8 cellular contexts compared by ENCODE assay signal in genomic region chr19:54191671-54192453, GRCh38. TPM values are rescaled to one million over a fixed set of nuclear protein-coding genes. Genes with fewer than 3 reads are reported as not detected.
DNase-seq lines count a peak whose midpoint lies in the region; ATAC-seq and TF ChIP-seq lines count a peak whose summit lies in the region.

No MANE protein-coding gene starts in this region.

- no peaks in the 10 kb centered on the region for H3K27me3 Mint-ChIP-seq in activated CD8-positive, alpha-beta memory T cell treated with anti-CD3 and anti-CD28 coated beads, Interleukin-2, amount 10 ng/mL, durations not matched to agents 7 days and 5 days
- no peaks in the 10 kb centered on the region for H3K27me3 Mint-ChIP-seq in activated naive CD8-positive, alpha-beta T cell

- peak overlapping the region; percentile 71 to 82 for H3K4me3 ChIP-seq in tibial artery

- peaks cover 8 to 32% (median 11%) of the 10 kb centered on the region in 3 donors for H3K36me3 ChIP-seq in tibial artery

- peak overlapping the region; percentile 80 for H3K4me3 Mint-ChIP-seq in activated CD8-positive, alpha-beta memory T cell treated with anti-CD3 and anti-CD28 coated beads, Interleukin-2, amount 10 ng/mL, durations not matched to agents 7 days and 5 days
- peak overlapping the region; percentile 89 for H3K4me3 Mint-ChIP-seq in activated naive CD8-positive, alpha-beta T cell

- H3K27ac ChIP-seq in layer of hippocampus (ENCODE audit: low read depth, low read length): peak overlapping the region; percentile 100
- peak overlapping the region; percentile 92 to 97 for H3K27ac ChIP-seq in tibial artery

- H3K9me3 ChIP-seq in tibial artery: no peaks in the 10 kb centered on the region

- ATAC-seq in activated CD8-positive, alpha-beta memory T cell treated with anti-CD3 and anti-CD28 coated beads, Interleukin-2, amount 10 ng/mL, durations not matched to agents 7 days and 5 days: no peak
- no peak for ATAC-seq in GM18867 (IDR thresholded peaks at IDR 0.05; ENCODE audit: unreplicated experiment)

- no peak for DNase-seq in activated CD8-positive, alpha-beta memory T cell treated with anti-CD3 and anti-CD28 coated beads, Interleukin-2, amount 10 ng/mL, durations not matched to agents 7 days and 5 days
- DNase-seq in activated CD8-positive, alpha-beta memory T cell treated with anti-CD3 and anti-CD28 coated beads for 24 hours: no peak
- DNase-seq in tibial artery (no peak), T-helper 9 cell (no peak), LoVo (ENCODE audit: low spot score) (no peak)

- H3K9me3 Mint-ChIP-seq in activated CD8-positive, alpha-beta memory T cell treated with anti-CD3 and anti-CD28 coated beads, Interleukin-2, amount 10 ng/mL, durations not matched to agents 7 days and 5 days (ENCODE audit: low read depth): no peaks in the 10 kb centered on the region
- no peaks in the 10 kb centered on the region for H3K9me3 Mint-ChIP-seq in activated naive CD8-positive, alpha-beta T cell (ENCODE audit: low read depth)

- H3K27ac Mint-ChIP-seq in activated CD8-positive, alpha-beta memory T cell treated with anti-CD3 and anti-CD28 coated beads, Interleukin-2, amount 10 ng/mL, durations not matched to agents 7 days and 5 days: peak overlapping the region; percentile 84
- H3K27ac Mint-ChIP-seq in activated naive CD8-positive, alpha-beta T cell: peak overlapping the region; percentile 83

- peaks cover 4 to 24% (median 19%) of the 10 kb centered on the region in 4 donors for H3K4me1 ChIP-seq in tibial artery

- peaks cover 13% of the 10 kb centered on the region for H3K36me3 Mint-ChIP-seq in activated CD8-positive, alpha-beta memory T cell treated with anti-CD3 and anti-CD28 coated beads, Interleukin-2, amount 10 ng/mL, durations not matched to agents 7 days and 5 days
- H3K36me3 Mint-ChIP-seq in activated naive CD8-positive, alpha-beta T cell: no peaks in the 10 kb centered on the region

- intact Hi-C loops in tibial artery (cut with DNase I; ENCODE audit: low total_unique reads): no loop called here

- no peaks in the 10 kb centered on the region for H3K27me3 ChIP-seq in layer of hippocampus (ENCODE audit: control insufficient read depth, insufficient read depth, low read length)
- H3K27me3 ChIP-seq in tibial artery: no peaks in the 10 kb centered on the region

- no peak for TF ChIP-seq CTCF in tibial artery (IDR thresholded peaks at IDR 0.05)

- CTCF ChIA-PET in activated CD8-positive, alpha-beta memory T cell treated with anti-CD3 and anti-CD28 coated beads, Interleukin-2, amount 10 ng/mL, durations not matched to agents 7 days and 5 days (lab: Charles Lee): interaction anchor here (1.3 to 5.1 kb wide), 3 partner anchors 8 to 32 kb away, joined by 3 to 33 read pairs (median 4); partner anchors contain the start of genes LENG1 and RPS9

- H3K4me1 Mint-ChIP-seq in activated CD8-positive, alpha-beta memory T cell treated with anti-CD3 and anti-CD28 coated beads, Interleukin-2, amount 10 ng/mL, durations not matched to agents 7 days and 5 days: peaks cover 37% of the 10 kb centered on the region
- H3K4me1 Mint-ChIP-seq in activated naive CD8-positive, alpha-beta T cell (ENCODE audit: low read depth): peaks cover 36% of the 10 kb centered on the region

RNA-seq across cellular contexts. Expression of gene TSEN34, which starts 0.8 kb away (rescaled TPM):
- total RNA-seq in activated CD8-positive, alpha-beta memory T cell treated with anti-CD3 and anti-CD28 coated beads, Interleukin-2, amount 10 ng/mL, durations not matched to agents 7 days and 5 days: 10 to 100 TPM; 11.4 to 13.5 TPM

RNA-seq across cellular contexts. Expression of gene MBOAT7, which starts 2.5 kb away (rescaled TPM):
- 10 to 100 TPM; 54.7 to 76.3 TPM for total RNA-seq in activated CD8-positive, alpha-beta memory T cell treated with anti-CD3 and anti-CD28 coated beads, Interleukin-2, amount 10 ng/mL, durations not matched to agents 7 days and 5 days

RNA-seq across cellular contexts. Expression of gene RPS9, which starts 8.8 kb away (rescaled TPM):
- total RNA-seq in activated CD8-positive, alpha-beta memory T cell treated with anti-CD3 and anti-CD28 coated beads, Interleukin-2, amount 10 ng/mL, durations not matched to agents 7 days and 5 days: 1,000 to 10,000 TPM; 1,212 to 1,220 TPM

RNA-seq across cellular contexts. Expression of gene TMC4, which starts 18.9 kb away (rescaled TPM):
- total RNA-seq in activated CD8-positive, alpha-beta memory T cell treated with anti-CD3 and anti-CD28 coated beads, Interleukin-2, amount 10 ng/mL, durations not matched to agents 7 days and 5 days: 1 to 10 TPM in 1 of 2 experiments, under 1 TPM in 1; 0.89 to 1.3 TPM

RNA-seq across cellular contexts. Expression of gene LILRB3, which starts 30.9 kb away (rescaled TPM):
- under 1 TPM in 1 of 2 experiments, not detected in 1; 0.35 TPM for total RNA-seq in activated CD8-positive, alpha-beta memory T cell treated with anti-CD3 and anti-CD28 coated beads, Interleukin-2, amount 10 ng/mL, durations not matched to agents 7 days and 5 days
